Comparison of ENCODE assay signal across 1 cellular context in the genomic region with DNA sequence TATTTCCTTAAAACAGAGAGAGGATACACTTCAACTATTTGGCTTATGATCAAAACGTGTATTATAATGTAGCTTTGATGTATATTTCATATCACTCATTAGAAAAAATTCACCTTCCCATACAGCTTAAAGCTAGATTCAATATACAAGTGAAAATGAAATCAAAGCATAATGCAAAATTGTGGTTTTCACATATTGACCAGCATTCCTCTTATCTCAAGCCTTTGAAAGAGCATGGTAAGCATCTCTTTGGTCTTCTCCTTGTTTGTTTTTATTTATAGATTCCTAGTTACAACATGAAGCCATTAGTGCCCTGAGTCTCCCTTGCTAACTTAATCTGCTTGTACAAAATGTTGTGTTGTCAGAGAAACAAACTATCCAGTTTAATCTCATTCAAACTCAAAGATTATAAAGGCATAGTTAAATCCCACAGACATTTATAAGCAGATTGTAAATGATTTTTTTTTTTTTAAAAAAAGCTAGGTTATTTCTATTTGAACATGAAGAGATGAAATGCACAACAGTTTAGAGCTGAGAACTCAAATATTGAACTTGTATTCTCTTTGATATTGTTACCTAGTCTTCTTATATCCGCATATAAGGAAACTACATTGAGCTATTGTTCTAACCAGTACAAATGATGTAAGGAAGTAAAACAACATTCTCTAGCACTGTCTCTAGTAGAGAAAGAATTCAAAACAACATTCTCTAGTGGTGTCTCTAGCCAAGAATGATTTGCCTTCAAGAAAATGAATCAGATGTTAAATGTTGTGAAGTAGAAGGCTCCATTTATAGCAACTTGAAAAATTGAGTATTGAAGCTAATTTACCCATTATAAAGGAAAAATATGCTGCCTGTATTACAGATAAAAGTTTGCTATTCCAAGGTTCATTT.
TF ChIP-seq lines count a peak whose summit lies in the region.

No MANE protein-coding gene starts in this region.

TF ChIP-seq in IMR-90, 13 proteins besides CTCF, POLR2A, EP300 and RAD21 (continued from another document):
- TF ChIP-seq, protein P1, sequence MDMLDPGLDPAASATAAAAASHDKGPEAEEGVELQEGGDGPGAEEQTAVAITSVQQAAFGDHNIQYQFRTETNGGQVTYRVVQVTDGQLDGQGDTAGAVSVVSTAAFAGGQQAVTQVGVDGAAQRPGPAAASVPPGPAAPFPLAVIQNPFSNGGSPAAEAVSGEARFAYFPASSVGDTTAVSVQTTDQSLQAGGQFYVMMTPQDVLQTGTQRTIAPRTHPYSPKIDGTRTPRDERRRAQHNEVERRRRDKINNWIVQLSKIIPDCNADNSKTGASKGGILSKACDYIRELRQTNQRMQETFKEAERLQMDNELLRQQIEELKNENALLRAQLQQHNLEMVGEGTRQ (IDR thresholded peaks at IDR 0.05; ENCODE audit: low read depth, low read length): no peak
- TF ChIP-seq MAZ (IDR thresholded peaks at IDR 0.05; ENCODE audit: borderline replicate concordance, low read depth, low read length): no peak
- no peak for TF ChIP-seq RCOR1 (IDR thresholded peaks at IDR 0.05; ENCODE audit: insufficient replicate concordance, low read length)
- TF ChIP-seq MAFK (IDR thresholded peaks at IDR 0.05; ENCODE audit: low read depth, low read length): no peak
- no peak for TF ChIP-seq BHLHE40 (IDR thresholded peaks at IDR 0.05; ENCODE audit: low read depth, low read length)
- TF ChIP-seq MXI1 (IDR thresholded peaks at IDR 0.05; ENCODE audit: borderline replicate concordance, low read depth, low read length): no peak
